Comparison of ENCODE assay signal across 2 cellular contexts in genomic region chr2:110873056-110873502, GRCh38.
TF ChIP-seq lines count a peak whose summit lies in the region.

No MANE protein-coding gene starts in this region.

TF ChIP-seq in IMR-90, 13 proteins besides CTCF, POLR2A, EP300 and RAD21:
- no peak for TF ChIP-seq MAFK (IDR thresholded peaks at IDR 0.05; ENCODE audit: low read depth, low read length)
- no peak for TF ChIP-seq MAZ (IDR thresholded peaks at IDR 0.05; ENCODE audit: borderline replicate concordance, low read depth, low read length)
- TF ChIP-seq NFE2L2 (IDR thresholded peaks at IDR 0.05; ENCODE audit: low read depth, low read length): no peak
- no peak for TF ChIP-seq RCOR1 (IDR thresholded peaks at IDR 0.05; ENCODE audit: insufficient replicate concordance, low read length)
- TF ChIP-seq RFX5 (IDR thresholded peaks at IDR 0.05; ENCODE audit: low read depth, low read length): no peak
- TF ChIP-seq FOS (IDR thresholded peaks at IDR 0.05; ENCODE audit: low read depth, low read length): no peak
- no peak for TF ChIP-seq USF2 (IDR thresholded peaks at IDR 0.05; ENCODE audit: low read depth, low read length)
- TF ChIP-seq BHLHE40 (IDR thresholded peaks at IDR 0.05; ENCODE audit: low read depth, low read length): no peak
- TF ChIP-seq CEBPB (IDR thresholded peaks at IDR 0.05; ENCODE audit: low read depth, low read length): no peak
- no peak for TF ChIP-seq SMC3 (IDR thresholded peaks at IDR 0.05; ENCODE audit: low read depth, low read length)
- TF ChIP-seq CHD1 (IDR thresholded peaks at IDR 0.05; ENCODE audit: low read depth, low read length): no peak
- no peak for TF ChIP-seq MXI1 (IDR thresholded peaks at IDR 0.05; ENCODE audit: borderline replicate concordance, low read depth, low read length)
- no peak for TF ChIP-seq ELK1 (IDR thresholded peaks at IDR 0.05; ENCODE audit: borderline replicate concordance, low read depth, low read length)
TF ChIP-seq in IMR-90: peak in this region for 0.

TF ChIP-seq in H1, 55 proteins besides CTCF, POLR2A, EP300 and RAD21:
- TF ChIP-seq BCL11A (IDR thresholded peaks at IDR 0.05; ENCODE audit: low read depth in 2 of 2, low read length in 2 of 2) (no peak), NANOG (IDR thresholded peaks at IDR 0.05; ENCODE audit: insufficient read depth, low read depth, low read length, poor library complexity, severe bottlenecking) (no peak), TEAD4 (IDR thresholded peaks at IDR 0.05; ENCODE audit: low read depth, low read length) (no peak)
TF ChIP-seq in H1: peak in this region for 0.
